In the genomic region with DNA sequence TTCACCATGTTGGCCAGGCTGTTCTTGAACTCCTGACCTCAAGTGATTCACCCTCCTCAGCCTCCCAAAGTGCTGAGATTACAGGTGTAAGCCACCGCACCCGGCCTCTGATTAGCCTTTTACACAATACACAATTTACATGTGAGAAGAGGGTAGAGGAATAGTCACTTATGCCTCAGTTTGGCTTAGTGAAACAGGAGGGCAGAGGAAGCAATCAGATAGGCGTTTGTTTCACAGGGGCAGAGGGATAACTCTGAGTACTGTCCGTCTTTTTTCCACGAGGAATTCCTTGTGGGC, we compare ENCODE assay signal across 20 cellular contexts. TPM values are rescaled to one million over a fixed set of nuclear protein-coding genes. Genes with fewer than 3 reads are reported as not detected.
DNase-seq lines count a peak whose midpoint lies in the region; ATAC-seq, FAIRE-seq and TF ChIP-seq lines count a peak whose summit lies in the region.
"Had no signal": no experiment of that assay in that cellular context is flagged by ENCODE, and none has a peak within 500 bp of the region (broad histone marks: within the 10 kb centered on the region; RNA-seq: fewer than 3 reads in every experiment).

No MANE protein-coding gene starts in this region.

- H3K27me3 ChIP-seq in breast epithelium = no peaks in the 10 kb centered on the region
- H3K27me3 ChIP-seq in RWPE2 (ENCODE audit: insufficient read depth, poor library complexity, severe bottlenecking) = no peaks in the 10 kb centered on the region
- no peaks in the 10 kb centered on the region for H3K27me3 ChIP-seq in endothelial cell of umbilical vein (ENCODE audit: control insufficient read depth in 2 of 2, insufficient read depth in 2 of 2, low read length in 2 of 2)
- no peaks in the 10 kb centered on the region for H3K27me3 ChIP-seq in small intestine (ENCODE audit: control insufficient read depth in 2 of 2, insufficient read depth in 2 of 2, low read length in 2 of 2)
- no peaks in the 10 kb centered on the region for H3K27me3 ChIP-seq in effector memory CD4-positive, alpha-beta T cell (replicated peaks; ENCODE audit: control insufficient read depth, insufficient read depth, low read length, poor library complexity, severe bottlenecking)
- H3K27me3 ChIP-seq: gastrocnemius medialis had no signal

- no peaks in the 10 kb centered on the region for H3K9me1 ChIP-seq in endothelial cell of umbilical vein (replicated peaks; ENCODE audit: control insufficient read depth, extremely low read depth, insufficient read depth, low read length)

- peak; percentile 3; the same call in 2 of the 3 replicates for ATAC-seq in RWPE2 (ENCODE audit: low read depth)
- ATAC-seq in HG03108 (IDR thresholded peaks at IDR 0.05; ENCODE audit: unreplicated experiment) = no peak
- ATAC-seq: stimulated activated naive B cell treated with anti-CD40 and anti-IgM and Interleukin-4, amounts not matched to agents 10 μg/mL and 1 μg/mL and 100 μg/mL, for 72 hours had no signal

- WGBS in small intestine, 3 donors = 65 to 66% (median 65%) methylated on average over 5 of the region's 5 CpGs

- no peak overlapping the region for H3K4me2 ChIP-seq in endothelial cell of umbilical vein (ENCODE audit: insufficient read depth, low read length)

- no peak overlapping the region for H3K4me3 Mint-ChIP-seq in MCF 10A (ENCODE audit: unreplicated experiment)
- H3K4me3 Mint-ChIP-seq: activated T-helper 1 cell treated with anti-CD3 and anti-CD28 coated beads, Interleukin-12 subunit alpha, Interleukin-12 subunit beta, Interleukin-2, Interleukin-4 antibody, amounts not matched to agents 30 ng/mL and 10 ng/mL and 1 ng/mL, durations not matched to agents 14 hours and 24 hours and 36 hours; CD8-positive, alpha-beta T cell; nephron progenitor cell; stimulated activated naive B cell treated with anti-CD40 and anti-IgM and Interleukin-4, amounts not matched to agents 10 μg/mL and 1 μg/mL and 100 μg/mL, for 72 hours had no signal

- H3K27ac ChIP-seq in breast epithelium (no peak overlapping the region), RWPE2 (ENCODE audit: poor library complexity, severe bottlenecking) (peak overlapping the region; percentile 99), endothelial cell of umbilical vein (ENCODE audit: insufficient read depth, low read depth, low read length) (peak overlapping the region; percentile 98), small intestine (ENCODE audit: low read depth in 1 of 2, low read length in 1 of 2) (no peak overlapping the region)
- no peak overlapping the region for H3K27ac ChIP-seq in effector memory CD4-positive, alpha-beta T cell (ENCODE audit: insufficient read depth, low read length, poor library complexity, severe bottlenecking)

- H3K79me2 ChIP-seq in endothelial cell of umbilical vein (ENCODE audit: control insufficient read depth, insufficient read depth, low read length) = no peaks in the 10 kb centered on the region

- CTCF ChIA-PET in MCF 10A (lab: Yijun Ruan, JAX) = interaction anchor here (0.6 to 2.2 kb wide), 6 partner anchors 11 to 187 kb away, joined by 3 to 8 read pairs (median 5); no protein-coding TSS in a partner anchor
- CTCF ChIA-PET in endothelial cell of umbilical vein (lab: Charles Lee) = interaction anchor here (1.2 to 2.7 kb wide), 4 partner anchors 10 to 186 kb away, joined by 4 to 20 read pairs (median 8); no protein-coding TSS in a partner anchor

- dilution Hi-C loops in endothelial cell of umbilical vein (cut with MboI; ENCODE audit: extremely low pct_ligation_motif_present, low sequenced_read_pairs) = no loop called here

- TF ChIP-seq CTCF in MCF 10A (IDR thresholded peaks at IDR 0.05; ENCODE audit: unreplicated experiment) = no peak
- TF ChIP-seq CTCF in breast epithelium (IDR thresholded peaks at IDR 0.05) = no peak
- no peak for TF ChIP-seq CTCF in RWPE2 (IDR thresholded peaks at IDR 0.05; ENCODE audit: poor library complexity, severe bottlenecking)
- no peak for TF ChIP-seq CTCF in endothelial cell of umbilical vein (IDR thresholded peaks at IDR 0.05; ENCODE audit: extremely low read depth in 1 of 2, insufficient read depth in 1 of 2, low read depth in 1 of 2, low read length in 2 of 2)
- no peak for TF ChIP-seq CTCF in D721Med (IDR thresholded peaks at IDR 0.05; ENCODE audit: insufficient read depth, missing control alignments)

- H3K4me1 ChIP-seq in breast epithelium = no peaks in the 10 kb centered on the region
- peaks cover 33% of the 10 kb centered on the region for H3K4me1 ChIP-seq in RWPE2 (ENCODE audit: insufficient read depth, poor library complexity, severe bottlenecking)
- H3K4me1 ChIP-seq in endothelial cell of umbilical vein (ENCODE audit: control insufficient read depth, extremely low read depth, insufficient read depth, low read length) = peaks cover 17% of the 10 kb centered on the region
- H3K4me1 ChIP-seq in small intestine (ENCODE audit: control insufficient read depth in 2 of 2, insufficient read depth in 1 of 2, low read depth in 1 of 2, low read length in 1 of 2) = no peaks in the 10 kb centered on the region
- no peaks in the 10 kb centered on the region for H3K4me1 ChIP-seq in effector memory CD4-positive, alpha-beta T cell (ENCODE audit: control insufficient read depth, insufficient read depth, low read length, poor library complexity, severe bottlenecking)

- FAIRE-seq in endothelial cell of umbilical vein (lab: Jason Lieb, UNC) (no peak), small intestine (lab: Jason Lieb, UNC) (no peak), D721Med (lab: Jason Lieb, UNC) (no peak)
- FAIRE-seq: colon, urothelium cell line had no signal

- peaks cover 7% of the 10 kb centered on the region for H3K9me3 Mint-ChIP-seq in MCF 10A (ENCODE audit: unreplicated experiment)
- H3K9me3 Mint-ChIP-seq: activated T-helper 1 cell treated with anti-CD3 and anti-CD28 coated beads, Interleukin-12 subunit alpha, Interleukin-12 subunit beta, Interleukin-2, Interleukin-4 antibody, amounts not matched to agents 30 ng/mL and 10 ng/mL and 1 ng/mL, durations not matched to agents 14 hours and 24 hours and 36 hours; CD8-positive, alpha-beta T cell; nephron progenitor cell; stimulated activated naive B cell treated with anti-CD40 and anti-IgM and Interleukin-4, amounts not matched to agents 10 μg/mL and 1 μg/mL and 100 μg/mL, for 72 hours had no signal

- H3K4me1 Mint-ChIP-seq in MCF 10A (ENCODE audit: insufficient read depth, unreplicated experiment) = peaks cover 31% of the 10 kb centered on the region
- H3K4me1 Mint-ChIP-seq: nephron progenitor cell had no signal

- H3K36me3 ChIP-seq in breast epithelium (no peaks in the 10 kb centered on the region), RWPE2 (ENCODE audit: low read depth) (no peaks in the 10 kb centered on the region), endothelial cell of umbilical vein (ENCODE audit: control insufficient read depth in 2 of 2, extremely low read depth in 1 of 2, insufficient read depth in 2 of 2, low read length in 2 of 2) (no peaks in the 10 kb centered on the region), small intestine (ENCODE audit: control insufficient read depth in 2 of 2, insufficient read depth in 2 of 2, low read length in 2 of 2) (no peaks in the 10 kb centered on the region)
- H3K36me3 ChIP-seq in effector memory CD4-positive, alpha-beta T cell (ENCODE audit: control insufficient read depth, insufficient read depth, low read length) = no peaks in the 10 kb centered on the region
- H3K36me3 ChIP-seq: gastrocnemius medialis had no signal

- no peaks in the 10 kb centered on the region for H3K36me3 Mint-ChIP-seq in MCF 10A (ENCODE audit: insufficient read depth, unreplicated experiment)
- H3K36me3 Mint-ChIP-seq: CD8-positive, alpha-beta T cell had no signal

- no peaks in the 10 kb centered on the region for H4K20me1 ChIP-seq in endothelial cell of umbilical vein (replicated peaks; ENCODE audit: control insufficient read depth, extremely low read depth, insufficient read depth, low read length)

- intact Hi-C loops in MCF 10A (cut with micrococcal nuclease) = loop anchor here (1.0 to 2.0 kb wide), 2 partner anchors 85 to 116 kb away; no protein-coding TSS in a partner anchor
- intact Hi-C loops in breast epithelium (cut with DNase I; ENCODE audit: low total_unique reads) = no loop called here
- intact Hi-C loops in endothelial cell of umbilical vein (cut with micrococcal nuclease) = loop anchor here (1.0 to 2.0 kb wide), 2 partner anchors 43 to 85 kb away; no protein-coding TSS in a partner anchor

- peak overlapping the region; percentile 96 for H3K27ac Mint-ChIP-seq in MCF 10A (ENCODE audit: low read depth, unreplicated experiment)
- H3K27ac Mint-ChIP-seq: activated T-helper 1 cell treated with anti-CD3 and anti-CD28 coated beads, Interleukin-12 subunit alpha, Interleukin-12 subunit beta, Interleukin-2, Interleukin-4 antibody, amounts not matched to agents 30 ng/mL and 10 ng/mL and 1 ng/mL, durations not matched to agents 14 hours and 24 hours and 36 hours; CD8-positive, alpha-beta T cell; nephron progenitor cell; progenitor cell of endocrine pancreas; stimulated activated naive B cell treated with anti-CD40 and anti-IgM and Interleukin-4, amounts not matched to agents 10 μg/mL and 1 μg/mL and 100 μg/mL, for 72 hours had no signal

- H3K9ac ChIP-seq in endothelial cell of umbilical vein (replicated peaks; ENCODE audit: extremely low read depth, insufficient read depth, low read length) = peak overlapping the region; percentile 14

- H3K4me3 ChIP-seq in breast epithelium = no peak overlapping the region
- H3K4me3 ChIP-seq in RWPE2 (ENCODE audit: severe bottlenecking) = no peak overlapping the region
- H3K4me3 ChIP-seq in endothelial cell of umbilical vein (replicated peaks in 1 of 3; ENCODE audit: insufficient read depth in 1 of 3, low read depth in 1 of 3, low read length in 3 of 3) = no peak overlapping the region
- no peak overlapping the region for H3K4me3 ChIP-seq in small intestine (ENCODE audit: low read depth in 1 of 2, low read length in 2 of 2)
- H3K4me3 ChIP-seq in effector memory CD4-positive, alpha-beta T cell (ENCODE audit: insufficient read depth, low read depth, low read length, poor library complexity, severe bottlenecking) = no peak overlapping the region
- H3K4me3 ChIP-seq: gastrocnemius medialis had no signal

- TF ChIP-seq POLR2A in breast epithelium (IDR thresholded peaks at IDR 0.05) = no peak
- TF ChIP-seq POLR2A in endothelial cell of umbilical vein (IDR thresholded peaks at IDR 0.05; ENCODE audit: low read depth, low read length) = no peak

- H2AFZ ChIP-seq in endothelial cell of umbilical vein (ENCODE audit: low read depth, low read length) = no peak overlapping the region

- H3K27me3 Mint-ChIP-seq in MCF 10A (ENCODE audit: insufficient read depth, unreplicated experiment) = no peaks in the 10 kb centered on the region

- BruUV-seq in MCF 10A (replicated peaks; lab: Mats Ljungman, UMichigan) (TSS peak; percentile 87), endothelial cell of umbilical vein (replicated peaks; lab: Mats Ljungman, UMichigan) (TSS peak; percentile 75)

- H3K9me3 ChIP-seq in breast epithelium = no peaks in the 10 kb centered on the region
- H3K9me3 ChIP-seq in RWPE2 (ENCODE audit: severe bottlenecking) = no peaks in the 10 kb centered on the region
- no peaks in the 10 kb centered on the region for H3K9me3 ChIP-seq in endothelial cell of umbilical vein (replicated peaks; ENCODE audit: control insufficient read depth, insufficient read depth, low read length)
- no peaks in the 10 kb centered on the region for H3K9me3 ChIP-seq in small intestine (ENCODE audit: control insufficient read depth, low read depth)
- H3K9me3 ChIP-seq in effector memory CD4-positive, alpha-beta T cell (ENCODE audit: control insufficient read depth, low read length) = no peaks in the 10 kb centered on the region
- H3K9me3 ChIP-seq: gastrocnemius medialis had no signal

- peak; percentile 56 for DNase-seq in MCF 10A (ENCODE audit: unreplicated experiment)
- DNase-seq in breast epithelium (ENCODE audit: low spot score in 2 of 2) = no peak
- no peak for DNase-seq in RWPE2 (ENCODE audit: low spot score)
- no peak for DNase-seq in endothelial cell of umbilical vein (ENCODE audit: low read depth, low spot score)
- peak; percentile 25 for DNase-seq in small intestine
- no peak for DNase-seq in effector memory CD4-positive, alpha-beta T cell
- DNase-seq in D721Med (ENCODE audit: insufficient read length, low spot score) = no peak
- DNase-seq: anterior cingulate cortex; DMS79; gastrocnemius medialis; left cardiac atrium; NCI-H345; nephron progenitor cell; stimulated activated naive B cell treated with anti-CD40 and anti-IgM and Interleukin-4, amounts not matched to agents 10 μg/mL and 1 μg/mL and 100 μg/mL, for 72 hours had no signal

- POLR2A ChIA-PET in MCF 10A (lab: Yijun Ruan, JAX) = interaction anchor here (0.7 to 6.4 kb wide), 17 partner anchors 9 to 455 kb away, joined by 3 to 95 read pairs (median 9); a partner anchor contains a TSS
- POLR2A ChIA-PET in endothelial cell of umbilical vein (lab: Charles Lee) = no interaction called here

RNA-seq across cellular contexts. Expression of a gene that starts 56.8 kb away (rescaled TPM):
- total RNA-seq in MCF 10A (2022) (2.6 and 3.4 TPM in 2 replicates), breast epithelium (1 to 10 TPM in 2 of 3 donors, under 1 TPM in 1; 0.64 to 1.5 (median 1.3) TPM), endothelial cell of umbilical vein (0.99 and 1.1 TPM in 2 replicates)
- polyA plus RNA-seq in endothelial cell of umbilical vein (0.15 and 0.41 TPM in 2 replicates), small intestine (1 to 10 TPM in 2 of 3 donors, not detected in 1; 1.1 to 1.3 TPM)
- polyA plus RNA-seq in endothelial cell of umbilical vein (2011; cell fraction: cytosol; rRNA removed) = 0.08 and 0.13 TPM in 2 replicates
- 0.39 and 0.95 TPM in 2 replicates for polyA plus RNA-seq in endothelial cell of umbilical vein (2011; cell fraction: nucleus; rRNA removed)
- 0.97 and 1.0 TPM in 2 replicates for polyA plus RNA-seq in endothelial cell of umbilical vein (2012)
- polyA minus RNA-seq in endothelial cell of umbilical vein = 0.25 and 0.85 TPM in 2 replicates
- not detected for polyA minus RNA-seq in endothelial cell of umbilical vein (2011; cell fraction: cytosol; rRNA and poly(A)+ RNA removed)
- polyA minus RNA-seq in endothelial cell of umbilical vein (2011; cell fraction: nucleus; rRNA and poly(A)+ RNA removed) = 0.87 and 1.4 TPM in 2 replicates

Comparison
In these comparisons a context has a peak if more than half of its experiments do, and no peak if none do; other contexts are left out.
1. DNase-seq: peak in MCF 10A (single experiment) and small intestine (single experiment); none in breast epithelium (0 of 2), RWPE2 (single experiment), endothelial cell of umbilical vein (single experiment), effector memory CD4-positive, alpha-beta T cell (0 of 3) and D721Med (single experiment).
2. H3K27ac ChIP-seq: peak in RWPE2 (single experiment) and endothelial cell of umbilical vein (single experiment); none in breast epithelium (0 of 2), small intestine (0 of 2) and effector memory CD4-positive, alpha-beta T cell (single experiment).